14 cellular contexts compared by ENCODE assay signal in the genomic region with DNA sequence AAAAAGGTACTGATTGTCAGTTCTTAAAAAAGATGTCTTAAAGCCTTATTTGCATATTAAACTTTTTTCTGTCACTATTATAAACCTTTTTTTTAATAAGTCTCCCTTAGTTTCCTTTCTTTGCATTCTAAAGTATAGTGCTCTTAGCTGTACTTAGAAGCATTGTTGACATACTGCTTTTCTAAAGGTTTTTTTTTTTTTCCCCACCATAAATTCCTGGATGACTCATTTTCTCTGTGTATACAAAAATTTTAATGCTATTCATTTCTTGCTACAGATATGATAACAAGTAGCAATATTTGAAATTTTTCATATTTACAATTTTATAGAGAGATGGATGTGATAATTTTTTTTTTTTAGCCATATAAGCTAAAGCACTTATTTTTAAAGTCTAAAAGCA. TPM values are rescaled to one million over a fixed set of nuclear protein-coding genes. Genes with fewer than 3 reads are reported as not detected.
DNase-seq lines count a peak whose midpoint lies in the region; ATAC-seq and TF ChIP-seq lines count a peak whose summit lies in the region.
"Had no signal": no experiment of that assay in that cellular context is flagged by ENCODE, and none has a peak within 500 bp of the region (broad histone marks: within the 10 kb centered on the region; RNA-seq: fewer than 3 reads in every experiment).

No MANE protein-coding gene starts in this region.

- H3K9me3 ChIP-seq in WERI-Rb-1 (ENCODE audit: severe bottlenecking) (no peaks in the 10 kb centered on the region), uterus (no peaks in the 10 kb centered on the region)
- H3K9me3 ChIP-seq: tibial nerve had no signal

- no peak for ATAC-seq in activated T-cell treated with anti-CD3 and anti-CD28 coated beads, Interleukin-2, amount 50 U/mL, for 72 hours (replicated peaks in 1 of 2)

- TF ChIP-seq CTCF in WERI-Rb-1 (IDR thresholded peaks at IDR 0.05; ENCODE audit: low read depth, low read length) (no peak), fibroblast of the aortic adventitia (IDR thresholded peaks at IDR 0.05; ENCODE audit: insufficient read depth, low read length) (no peak), uterus (IDR thresholded peaks at IDR 0.05) (no peak), GM13976 (IDR thresholded peaks at IDR 0.05; ENCODE audit: borderline replicate concordance, control extremely low read depth, extremely low read depth, insufficient read depth, missing control alignments) (no peak)

- H3K36me3 ChIP-seq in WERI-Rb-1 (peaks cover 88% of the 10 kb centered on the region), uterus (no peaks in the 10 kb centered on the region)

- intact Hi-C loops in uterus (cut with DNase I; ENCODE audit: low total_unique reads): no loop called here

- no peak for DNase-seq in activated T-cell treated with anti-CD3 and anti-CD28 coated beads, Interleukin-2, amount 50 U/mL, for 72 hours
- no peak for DNase-seq in activated T-cell treated with anti-CD3 and anti-CD28 coated beads, Interleukin-2, amount 50 U/mL, for 1 hour
- DNase-seq in WERI-Rb-1 (no peak), fibroblast of the aortic adventitia (ENCODE audit: low read depth) (peak; percentile 47), uterus (no peak), NCI-H146 (lab: John Stamatoyannopoulos, UW) (no peak), SW480 (ENCODE audit: low spot score) (no peak), GM13976 (ENCODE audit: low spot score) (no peak)
- DNase-seq: activated CD4-positive, alpha-beta T cell treated with anti-CD3 and anti-CD28 coated beads for 48 hours had no signal

- H3K4me3 Mint-ChIP-seq in activated T-cell treated with anti-CD3 and anti-CD28 coated beads, Interleukin-2, amount 50 U/mL, for 72 hours: no peak overlapping the region
- H3K4me3 Mint-ChIP-seq: brain had no signal

- peak overlapping the region; percentile 46 for H3K27ac Mint-ChIP-seq in activated T-cell treated with anti-CD3 and anti-CD28 coated beads, Interleukin-2, amount 50 U/mL, for 72 hours
- H3K27ac Mint-ChIP-seq: brain had no signal

- no peaks in the 10 kb centered on the region for H3K9me3 Mint-ChIP-seq in activated T-cell treated with anti-CD3 and anti-CD28 coated beads, Interleukin-2, amount 50 U/mL, for 72 hours
- H3K9me3 Mint-ChIP-seq: brain had no signal

- TF ChIP-seq POLR2A in uterus (IDR thresholded peaks at IDR 0.05): no peak

- H3K4me1 Mint-ChIP-seq in activated T-cell treated with anti-CD3 and anti-CD28 coated beads, Interleukin-2, amount 50 U/mL, for 72 hours (ENCODE audit: low read depth): peaks cover 7% of the 10 kb centered on the region
- H3K4me1 Mint-ChIP-seq: brain had no signal

- peaks cover 0 to 3% of the 10 kb centered on the region in 2 donors for H3K4me1 ChIP-seq in uterus
- H3K4me1 ChIP-seq: tibial nerve had no signal

- peaks cover 6 to 14% of the 10 kb centered on the region in 2 donors for H3K36me3 Mint-ChIP-seq in activated T-cell treated with anti-CD3 and anti-CD28 coated beads, Interleukin-2, amount 50 U/mL, for 72 hours (ENCODE audit: insufficient read depth in 2 of 2)

- no peak overlapping the region for H3K4me3 ChIP-seq in WERI-Rb-1 (ENCODE audit: low read depth, low read length)
- H3K4me3 ChIP-seq in fibroblast of the aortic adventitia (ENCODE audit: low read depth, low read length): no peak overlapping the region
- H3K4me3 ChIP-seq in uterus: no peak overlapping the region
- H3K4me3 ChIP-seq: lung, tibial nerve had no signal

- H3K27ac ChIP-seq in WERI-Rb-1: peak overlapping the region; percentile 72
- peak overlapping the region; percentile 5 to 73 for H3K27ac ChIP-seq in uterus
- H3K27ac ChIP-seq: tibial nerve had no signal

- H3K27me3 ChIP-seq in WERI-Rb-1 (ENCODE audit: insufficient read depth, low read depth, severe bottlenecking) (no peaks in the 10 kb centered on the region), uterus (no peaks in the 10 kb centered on the region)
- H3K27me3 ChIP-seq: tibial nerve had no signal

- H3K27me3 Mint-ChIP-seq in activated T-cell treated with anti-CD3 and anti-CD28 coated beads, Interleukin-2, amount 50 U/mL, for 72 hours (ENCODE audit: low read depth): no peaks in the 10 kb centered on the region
- H3K27me3 Mint-ChIP-seq: brain had no signal

- in situ Hi-C loops in GM13976 (cut with MboI; ENCODE audit: low sequenced_read_pairs, unreplicated experiment): no loop called here

RNA-seq across cellular contexts. Expression of a gene that starts 43.5 kb away (rescaled TPM):
- not detected for total RNA-seq in activated T-cell treated with anti-CD3 and anti-CD28 coated beads, Interleukin-2, amount 50 U/mL, for 72 hours
- total RNA-seq in fibroblast of the aortic adventitia (ENCODE audit: low replicate concordance): 1.8 TPM in 1 of 2 replicates, not detected in the other
- under 1 TPM in 1 of 4 donors, not detected in 3; 0.41 TPM for total RNA-seq in uterus
- total RNA-seq: lung; omental fat pad; T-helper 1 cell treated with Interleukin-12 subunit alpha and Interleukin-12 subunit beta and Interleukin-4 antibody, amounts not matched to agents 30 ng/mL and 1 ng/mL, for 36 hours; tibial nerve had no signal

RNA-seq across cellular contexts. Expression of a gene that starts 54.6 kb away (rescaled TPM):
- 10 to 100 TPM; 55.3 to 67.6 TPM for total RNA-seq in activated T-cell treated with anti-CD3 and anti-CD28 coated beads, Interleukin-2, amount 50 U/mL, for 72 hours
- 65.7 and 148 TPM in 2 replicates for total RNA-seq in fibroblast of the aortic adventitia (ENCODE audit: low replicate concordance)
- 10 to 100 TPM; 42.1 to 83.5 (median 48.7) TPM for total RNA-seq in uterus
